In the genomic region with DNA sequence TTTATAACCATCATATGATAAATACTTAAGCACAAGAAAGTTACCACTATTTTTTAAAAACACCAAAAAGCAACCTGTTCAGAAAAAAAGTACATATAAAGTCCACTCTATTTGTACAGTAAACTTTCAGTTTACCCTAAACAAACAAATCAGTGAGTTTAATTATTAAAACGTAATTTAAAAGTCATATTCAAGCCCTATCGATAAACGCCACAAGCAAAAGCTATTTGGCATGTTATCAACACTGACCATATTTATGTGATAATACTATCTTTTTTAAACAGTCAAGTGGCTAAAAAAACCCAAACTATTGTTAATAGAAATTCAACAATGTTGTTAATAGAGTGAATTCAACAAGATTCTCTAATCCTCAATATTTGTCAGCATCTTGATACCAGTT, we compare ENCODE assay signal across 10 cellular contexts. TPM values are rescaled to one million over a fixed set of nuclear protein-coding genes. Genes with fewer than 3 reads are reported as not detected.
DNase-seq lines count a peak whose midpoint lies in the region; ATAC-seq and TF ChIP-seq lines count a peak whose summit lies in the region.
"Had no signal": no experiment of that assay in that cellular context is flagged by ENCODE, and none has a peak within 500 bp of the region (broad histone marks: within the 10 kb centered on the region; RNA-seq: fewer than 3 reads in every experiment).

No MANE protein-coding gene starts in this region.

- POLR2A ChIA-PET in AG04449 (lab: Yijun Ruan, JAX) (interaction anchor here (0.6 kb wide), 1 partner anchor 9 kb away, joined by 3 read pairs; no protein-coding TSS in a partner anchor), HEK293 (lab: Yijun Ruan, JAX) (interaction anchor here (0.7 to 2.2 kb wide), 4 partner anchors 17 to 80 kb away, joined by 4 to 17 read pairs (median 8); a partner anchor contains a TSS)

- CTCF ChIA-PET in AG04449 (lab: Yijun Ruan, JAX) (interaction anchor here (1.3 kb wide), 1 partner anchor 14 kb away, joined by 3 read pairs; no protein-coding TSS in a partner anchor), HEK293 (lab: Yijun Ruan, JAX) (interaction anchor here (1.0 to 1.3 kb wide), 2 partner anchors 81 to 101 kb away, joined by 3 to 5 read pairs; a partner anchor contains a TSS)

- H3K27me3 Mint-ChIP-seq in glutamatergic neuron (ENCODE audit: unreplicated experiment) = no peaks in the 10 kb centered on the region

- H3K27ac ChIP-seq in HEK293 (ENCODE audit: extremely low read depth, low read depth, low read length) (0 out of 2 replicates have a peak overlapping the region, but pooled peaks have one; percentile 7), lower lobe of right lung (no peak overlapping the region)

- ATAC-seq in lower lobe of right lung = no peak
- no peak for ATAC-seq in GM18502 (IDR thresholded peaks at IDR 0.05; ENCODE audit: poor library complexity, unreplicated experiment)

- H3K36me3 ChIP-seq in HEK293 (ENCODE audit: control insufficient read depth in 2 of 2, insufficient read depth in 1 of 2, low read length in 2 of 2) (peaks cover 0 to 3% of the 10 kb centered on the region in 2 experiments; a peak in 1 of 3 replicates), lower lobe of right lung (no peaks in the 10 kb centered on the region)

- intact Hi-C loops in lower lobe of right lung (cut with DNase I) = no loop called here

- no peak overlapping the region for H3K4me3 Mint-ChIP-seq in glutamatergic neuron (ENCODE audit: unreplicated experiment)

- no peaks in the 10 kb centered on the region for H3K4me1 Mint-ChIP-seq in glutamatergic neuron (ENCODE audit: low read depth, unreplicated experiment)

- TF ChIP-seq CTCF in AG04449 (IDR thresholded peaks at IDR 0.05; ENCODE audit: insufficient read depth, low read length, missing control alignments) = no peak
- no peak for TF ChIP-seq CTCF in HEK293 (tag by site-specific recombination; IDR thresholded peaks at IDR 0.05)
- TF ChIP-seq CTCF in astrocyte of the cerebellum (IDR thresholded peaks at IDR 0.05; ENCODE audit: low read depth, low read length, missing control alignments) = no peak
- no peak for TF ChIP-seq CTCF in lower lobe of right lung (IDR thresholded peaks at IDR 0.05)
- TF ChIP-seq CTCF in glutamatergic neuron (IDR thresholded peaks at IDR 0.05; ENCODE audit: partially characterized antibody, unreplicated experiment) = no peak

- in situ Hi-C loops in astrocyte of the cerebellum (cut with HindIII; ENCODE audit: low sequenced_read_pairs) = loop anchor here (5.0 kb wide), 1 partner anchor 44 kb away; no protein-coding TSS in a partner anchor

- peaks cover 7% of the 10 kb centered on the region for H3K4me1 ChIP-seq in HEK293 (ENCODE audit: control insufficient read depth, insufficient read depth, low read length)
- H3K4me1 ChIP-seq in lower lobe of right lung = peaks cover 25% of the 10 kb centered on the region

- no peaks in the 10 kb centered on the region for H3K9me3 Mint-ChIP-seq in glutamatergic neuron (ENCODE audit: unreplicated experiment)

- no peaks in the 10 kb centered on the region for H3K27me3 ChIP-seq in lower lobe of right lung (ENCODE audit: low read depth)

- DNase-seq in AG04449 (ENCODE audit: low read depth, low spot score) = no peak
- DNase-seq in astrocyte of the cerebellum (ENCODE audit: low read depth) = no peak
- no peak for DNase-seq in lower lobe of right lung
- no peak for DNase-seq in SIG-M5 (lab: John Stamatoyannopoulos, UW)
- DNase-seq in nucleus accumbens (lab: John Stamatoyannopoulos, UW) = no peak
- no peak for DNase-seq in glutamatergic neuron
- DNase-seq: NCI-H1105; stimulated activated CD4-positive, alpha-beta T cell treated with anti-CD3 and anti-CD28 coated beads, Interleukin-15, amount 100 ng/mL, for 24 hours had no signal

- no peaks in the 10 kb centered on the region for H3K36me3 Mint-ChIP-seq in glutamatergic neuron (ENCODE audit: unreplicated experiment)

- H3K27ac Mint-ChIP-seq in glutamatergic neuron (ENCODE audit: unreplicated experiment) = no peak overlapping the region

- H3K9me3 ChIP-seq in HEK293 (ENCODE audit: control insufficient read depth, insufficient read depth, low read depth, low read length) (no peaks in the 10 kb centered on the region), lower lobe of right lung (no peaks in the 10 kb centered on the region)

- H3K4me3 ChIP-seq in AG04449 (ENCODE audit: low read depth, low read length) (peak overlapping the region; percentile 78), HEK293 (ENCODE audit: low read depth, low read length) (peak overlapping the region; percentile 87), astrocyte of the cerebellum (ENCODE audit: low read depth, low read length) (peak overlapping the region; percentile 89), lower lobe of right lung (peak overlapping the region; percentile 88)

TF ChIP-seq in HEK293, 187 proteins besides CTCF, POLR2A, EP300 and RAD21:
- TF ChIP-seq ZNF830 (tag by site-specific recombination; IDR thresholded peaks at IDR 0.05; ENCODE audit: low read depth) (no peak), ZNF138 (tag by site-specific recombination; IDR thresholded peaks at IDR 0.05; ENCODE audit: borderline replicate concordance) (no peak)

RNA-seq across cellular contexts. Expression of a gene that starts 1.9 kb away (rescaled TPM):
- total RNA-seq in lower lobe of right lung = 13.3 TPM
- total RNA-seq in glutamatergic neuron (ENCODE audit: unreplicated experiment) = 10.9 TPM
